34 cellular contexts compared by ENCODE assay signal in the genomic region with DNA sequence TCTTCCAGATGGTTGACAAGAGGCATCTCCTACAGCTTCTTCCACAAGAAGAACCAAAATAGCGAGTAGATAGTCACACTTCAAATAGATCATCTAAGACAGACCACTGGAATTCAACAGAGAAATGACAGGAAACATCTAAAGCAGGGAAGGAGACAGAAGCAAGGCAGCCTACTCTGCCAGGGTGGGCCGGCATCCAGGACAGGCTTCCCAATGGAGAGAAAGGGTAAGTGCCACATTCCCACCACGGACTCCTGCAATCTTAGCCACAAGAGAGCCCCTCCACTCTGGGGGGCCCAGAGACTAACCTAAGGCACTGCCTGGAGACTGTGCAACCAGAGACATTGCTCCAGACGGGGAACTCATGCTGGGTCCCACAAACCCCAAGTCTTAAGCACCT.
"Had no signal": no experiment of that assay in that cellular context is flagged by ENCODE, and none has a peak within 500 bp of the region (broad histone marks: within the 10 kb centered on the region; RNA-seq: fewer than 3 reads in every experiment).

No MANE protein-coding gene starts in this region.

- DNase-seq: Karpas-422, Kasumi-1, MG63, MM.1S, MV-4-11, NCI-H1048, NCI-H1092, NCI-H1092 treated with DMSO at 0.1 percent for 48 hours, NCI-H1105, NCI-H1105 treated with DMSO at 0.1 percent for 48 hours, NCI-H1417, NCI-H1417 treated with DMSO at 0.1 percent for 48 hours, NCI-H1436, NCI-H1436 treated with DMSO at 0.1 percent for 48 hours, NCI-H146, NCI-H1694, NCI-H1694 treated with DMSO at 0.1 percent for 48 hours, NCI-H187, NCI-H187 treated with DMSO at 0.1 percent for 48 hours, NCI-H1930, NCI-H2029, NCI-H2029 treated with DMSO at 0.1 percent for 48 hours, NCI-H2081, NCI-H2081 treated with DMSO at 0.1 percent for 48 hours, NCI-H2107, NCI-H2171, NCI-H2171 treated with DMSO at 0.1 percent for 48 hours, NCI-H2227 treated with DMSO at 0.1 percent for 48 hours, NCI-H226, NCI-H345, NCI-H446, NCI-H446 treated with DMSO at 0.1 percent for 48 hours, NCI-H510A, NCI-H510A treated with DMSO at 0.1 percent for 48 hours had no signal

- H3K36me3 ChIP-seq: MG63 had no signal

- H3K9me3 ChIP-seq: MG63 had no signal

- H3K4me3 ChIP-seq: MG63 had no signal
